ENCODE assay signal across 1 cellular context in the genomic region with DNA sequence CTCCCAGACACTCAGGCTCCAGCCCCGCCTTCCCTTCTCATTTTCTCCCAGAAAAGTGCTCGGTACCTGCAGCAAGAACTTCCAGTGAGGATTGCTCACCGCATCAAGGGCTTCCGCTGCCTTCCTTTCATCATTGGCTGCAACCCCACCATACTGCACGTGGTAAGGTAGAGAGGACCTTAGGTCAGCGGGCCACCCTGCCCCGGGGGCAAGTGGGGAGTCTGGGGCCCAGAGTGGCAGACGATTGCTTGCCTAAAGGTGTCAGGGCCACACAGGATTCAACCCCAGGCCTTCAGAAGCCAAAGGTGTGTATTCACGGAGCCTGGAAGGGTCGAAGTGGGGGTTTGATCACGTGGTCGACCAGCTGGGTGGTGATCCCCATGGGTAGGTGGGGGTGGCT.
TF ChIP-seq lines count a peak whose summit lies in the region.

No MANE protein-coding gene starts in this region.

TF ChIP-seq in liver, 16 proteins besides CTCF, POLR2A, EP300 and RAD21:
- no peak for TF ChIP-seq JUND (IDR thresholded peaks at IDR 0.05)
- TF ChIP-seq HNF4A (conservative IDR thresholded peaks at IDR 0.05) = no peak
- TF ChIP-seq SP1 (IDR thresholded peaks at IDR 0.05) = no peak
- TF ChIP-seq GABPA (IDR thresholded peaks at IDR 0.05 in 1 of 2, conservative IDR thresholded peaks at IDR 0.05 in 1 of 2) = no peak
- no peak for TF ChIP-seq YY1 (IDR thresholded peaks at IDR 0.05)
- TF ChIP-seq, protein P1, sequence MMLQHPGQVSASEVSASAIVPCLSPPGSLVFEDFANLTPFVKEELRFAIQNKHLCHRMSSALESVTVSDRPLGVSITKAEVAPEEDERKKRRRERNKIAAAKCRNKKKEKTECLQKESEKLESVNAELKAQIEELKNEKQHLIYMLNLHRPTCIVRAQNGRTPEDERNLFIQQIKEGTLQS (IDR thresholded peaks at IDR 0.05) = no peak
- TF ChIP-seq, protein P2, sequence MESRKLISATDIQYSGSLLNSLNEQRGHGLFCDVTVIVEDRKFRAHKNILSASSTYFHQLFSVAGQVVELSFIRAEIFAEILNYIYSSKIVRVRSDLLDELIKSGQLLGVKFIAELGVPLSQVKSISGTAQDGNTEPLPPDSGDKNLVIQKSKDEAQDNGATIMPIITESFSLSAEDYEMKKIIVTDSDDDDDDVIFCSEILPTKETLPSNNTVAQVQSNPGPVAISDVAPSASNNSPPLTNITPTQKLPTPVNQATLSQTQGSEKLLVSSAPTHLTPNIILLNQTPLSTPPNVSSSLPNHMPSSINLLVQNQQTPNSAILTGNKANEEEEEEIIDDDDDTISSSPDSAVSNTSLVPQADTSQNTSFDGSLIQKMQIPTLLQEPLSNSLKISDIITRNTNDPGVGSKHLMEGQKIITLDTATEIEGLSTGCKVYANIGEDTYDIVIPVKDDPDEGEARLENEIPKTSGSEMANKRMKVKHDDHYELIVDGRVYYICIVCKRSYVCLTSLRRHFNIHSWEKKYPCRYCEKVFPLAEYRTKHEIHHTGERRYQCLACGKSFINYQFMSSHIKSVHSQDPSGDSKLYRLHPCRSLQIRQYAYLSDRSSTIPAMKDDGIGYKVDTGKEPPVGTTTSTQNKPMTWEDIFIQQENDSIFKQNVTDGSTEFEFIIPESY (IDR thresholded peaks at IDR 0.05) = no peak
- TF ChIP-seq FOXA1 (IDR thresholded peaks at IDR 0.05) = no peak
- TF ChIP-seq FOXA2 (IDR thresholded peaks at IDR 0.05) = no peak
- no peak for TF ChIP-seq RXRA (IDR thresholded peaks at IDR 0.05)
- no peak for TF ChIP-seq HNF4G (IDR thresholded peaks at IDR 0.05)
- TF ChIP-seq, protein P3, sequence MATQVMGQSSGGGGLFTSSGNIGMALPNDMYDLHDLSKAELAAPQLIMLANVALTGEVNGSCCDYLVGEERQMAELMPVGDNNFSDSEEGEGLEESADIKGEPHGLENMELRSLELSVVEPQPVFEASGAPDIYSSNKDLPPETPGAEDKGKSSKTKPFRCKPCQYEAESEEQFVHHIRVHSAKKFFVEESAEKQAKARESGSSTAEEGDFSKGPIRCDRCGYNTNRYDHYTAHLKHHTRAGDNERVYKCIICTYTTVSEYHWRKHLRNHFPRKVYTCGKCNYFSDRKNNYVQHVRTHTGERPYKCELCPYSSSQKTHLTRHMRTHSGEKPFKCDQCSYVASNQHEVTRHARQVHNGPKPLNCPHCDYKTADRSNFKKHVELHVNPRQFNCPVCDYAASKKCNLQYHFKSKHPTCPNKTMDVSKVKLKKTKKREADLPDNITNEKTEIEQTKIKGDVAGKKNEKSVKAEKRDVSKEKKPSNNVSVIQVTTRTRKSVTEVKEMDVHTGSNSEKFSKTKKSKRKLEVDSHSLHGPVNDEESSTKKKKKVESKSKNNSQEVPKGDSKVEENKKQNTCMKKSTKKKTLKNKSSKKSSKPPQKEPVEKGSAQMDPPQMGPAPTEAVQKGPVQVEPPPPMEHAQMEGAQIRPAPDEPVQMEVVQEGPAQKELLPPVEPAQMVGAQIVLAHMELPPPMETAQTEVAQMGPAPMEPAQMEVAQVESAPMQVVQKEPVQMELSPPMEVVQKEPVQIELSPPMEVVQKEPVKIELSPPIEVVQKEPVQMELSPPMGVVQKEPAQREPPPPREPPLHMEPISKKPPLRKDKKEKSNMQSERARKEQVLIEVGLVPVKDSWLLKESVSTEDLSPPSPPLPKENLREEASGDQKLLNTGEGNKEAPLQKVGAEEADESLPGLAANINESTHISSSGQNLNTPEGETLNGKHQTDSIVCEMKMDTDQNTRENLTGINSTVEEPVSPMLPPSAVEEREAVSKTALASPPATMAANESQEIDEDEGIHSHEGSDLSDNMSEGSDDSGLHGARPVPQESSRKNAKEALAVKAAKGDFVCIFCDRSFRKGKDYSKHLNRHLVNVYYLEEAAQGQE (IDR thresholded peaks at IDR 0.05) = no peak
- TF ChIP-seq, protein P4, sequence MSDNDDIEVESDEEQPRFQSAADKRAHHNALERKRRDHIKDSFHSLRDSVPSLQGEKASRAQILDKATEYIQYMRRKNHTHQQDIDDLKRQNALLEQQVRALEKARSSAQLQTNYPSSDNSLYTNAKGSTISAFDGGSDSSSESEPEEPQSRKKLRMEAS (IDR thresholded peaks at IDR 0.05) = no peak
- TF ChIP-seq EGR1 (IDR thresholded peaks at IDR 0.05; ENCODE audit: low read depth in 2 of 2) = no peak
- TF ChIP-seq TAF1 (conservative IDR thresholded peaks at IDR 0.05) = no peak
